In genomic region chr20:62701161-62702007, GRCh38 we compare ENCODE assay signal across 1 cellular context.
TF ChIP-seq lines count a peak whose summit lies in the region.

No MANE protein-coding gene starts in this region.

TF ChIP-seq in H1, 55 proteins besides CTCF, POLR2A, EP300 and RAD21:
- no peak for TF ChIP-seq TAF7 (optimal IDR thresholded peaks at IDR 0.05; ENCODE audit: borderline replicate concordance, low read depth, low read length)
- no peak for TF ChIP-seq NANOG (IDR thresholded peaks at IDR 0.05; ENCODE audit: insufficient read depth, low read depth, low read length, poor library complexity, severe bottlenecking)
